1 cellular context compared by ENCODE assay signal in the genomic region with DNA sequence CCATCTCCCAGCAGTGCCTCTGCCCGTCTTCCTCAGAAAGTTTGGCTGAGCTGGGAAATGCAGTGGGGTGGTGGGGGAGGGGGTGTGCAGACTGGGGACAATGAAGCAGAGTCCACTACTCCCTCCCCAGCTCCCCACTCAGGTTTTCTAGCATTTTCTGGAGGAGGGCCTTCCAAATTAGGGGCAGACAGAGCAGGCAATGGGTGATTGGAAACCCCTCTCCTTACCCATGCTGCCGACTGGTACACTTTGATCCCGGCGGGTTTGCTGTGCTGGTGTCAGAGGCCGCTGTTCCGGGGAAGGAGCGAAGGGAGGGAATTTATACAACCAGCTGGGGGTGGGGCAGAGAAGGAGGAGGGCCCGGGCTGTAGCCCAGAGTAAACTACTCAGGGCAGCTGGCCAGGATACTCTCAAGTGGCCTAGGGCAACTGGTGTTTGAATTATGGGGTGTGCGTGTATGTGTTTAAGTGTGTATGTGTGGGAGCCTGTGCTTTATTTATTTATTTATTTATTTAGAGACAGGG.
TF ChIP-seq lines count a peak whose summit lies in the region.

A gene (minus strand): TSS at position 295 of the 524 bp plus-strand sequence. CDS start 64 bp downstream, at position 231.

TF ChIP-seq in HepG2, 621 proteins besides CTCF, POLR2A, EP300 and RAD21 (continued from another document and continues in another):
- TF ChIP-seq SUZ12 (IDR thresholded peaks at IDR 0.05; ENCODE audit: low read depth, low read length), result no peak
- TF ChIP-seq ZNF777 (CRISPR knock-in tag; IDR thresholded peaks at IDR 0.05), result no peak
- TF ChIP-seq, protein P1, sequence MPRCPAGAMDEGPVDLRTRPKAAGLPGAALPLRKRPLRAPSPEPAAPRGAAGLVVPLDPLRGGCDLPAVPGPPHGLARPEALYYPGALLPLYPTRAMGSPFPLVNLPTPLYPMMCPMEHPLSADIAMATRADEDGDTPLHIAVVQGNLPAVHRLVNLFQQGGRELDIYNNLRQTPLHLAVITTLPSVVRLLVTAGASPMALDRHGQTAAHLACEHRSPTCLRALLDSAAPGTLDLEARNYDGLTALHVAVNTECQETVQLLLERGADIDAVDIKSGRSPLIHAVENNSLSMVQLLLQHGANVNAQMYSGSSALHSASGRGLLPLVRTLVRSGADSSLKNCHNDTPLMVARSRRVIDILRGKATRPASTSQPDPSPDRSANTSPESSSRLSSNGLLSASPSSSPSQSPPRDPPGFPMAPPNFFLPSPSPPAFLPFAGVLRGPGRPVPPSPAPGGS (CRISPR knock-in tag; IDR thresholded peaks at IDR 0.05), result no peak
- TF ChIP-seq NCOA2 (CRISPR knock-in tag; IDR thresholded peaks at IDR 0.05), result no peak
- TF ChIP-seq MYNN (CRISPR knock-in tag; IDR thresholded peaks at IDR 0.05; ENCODE audit: low read depth), result no peak
- no peak for TF ChIP-seq NFIC (IDR thresholded peaks at IDR 0.05; ENCODE audit: low read length)
- TF ChIP-seq, protein P2, sequence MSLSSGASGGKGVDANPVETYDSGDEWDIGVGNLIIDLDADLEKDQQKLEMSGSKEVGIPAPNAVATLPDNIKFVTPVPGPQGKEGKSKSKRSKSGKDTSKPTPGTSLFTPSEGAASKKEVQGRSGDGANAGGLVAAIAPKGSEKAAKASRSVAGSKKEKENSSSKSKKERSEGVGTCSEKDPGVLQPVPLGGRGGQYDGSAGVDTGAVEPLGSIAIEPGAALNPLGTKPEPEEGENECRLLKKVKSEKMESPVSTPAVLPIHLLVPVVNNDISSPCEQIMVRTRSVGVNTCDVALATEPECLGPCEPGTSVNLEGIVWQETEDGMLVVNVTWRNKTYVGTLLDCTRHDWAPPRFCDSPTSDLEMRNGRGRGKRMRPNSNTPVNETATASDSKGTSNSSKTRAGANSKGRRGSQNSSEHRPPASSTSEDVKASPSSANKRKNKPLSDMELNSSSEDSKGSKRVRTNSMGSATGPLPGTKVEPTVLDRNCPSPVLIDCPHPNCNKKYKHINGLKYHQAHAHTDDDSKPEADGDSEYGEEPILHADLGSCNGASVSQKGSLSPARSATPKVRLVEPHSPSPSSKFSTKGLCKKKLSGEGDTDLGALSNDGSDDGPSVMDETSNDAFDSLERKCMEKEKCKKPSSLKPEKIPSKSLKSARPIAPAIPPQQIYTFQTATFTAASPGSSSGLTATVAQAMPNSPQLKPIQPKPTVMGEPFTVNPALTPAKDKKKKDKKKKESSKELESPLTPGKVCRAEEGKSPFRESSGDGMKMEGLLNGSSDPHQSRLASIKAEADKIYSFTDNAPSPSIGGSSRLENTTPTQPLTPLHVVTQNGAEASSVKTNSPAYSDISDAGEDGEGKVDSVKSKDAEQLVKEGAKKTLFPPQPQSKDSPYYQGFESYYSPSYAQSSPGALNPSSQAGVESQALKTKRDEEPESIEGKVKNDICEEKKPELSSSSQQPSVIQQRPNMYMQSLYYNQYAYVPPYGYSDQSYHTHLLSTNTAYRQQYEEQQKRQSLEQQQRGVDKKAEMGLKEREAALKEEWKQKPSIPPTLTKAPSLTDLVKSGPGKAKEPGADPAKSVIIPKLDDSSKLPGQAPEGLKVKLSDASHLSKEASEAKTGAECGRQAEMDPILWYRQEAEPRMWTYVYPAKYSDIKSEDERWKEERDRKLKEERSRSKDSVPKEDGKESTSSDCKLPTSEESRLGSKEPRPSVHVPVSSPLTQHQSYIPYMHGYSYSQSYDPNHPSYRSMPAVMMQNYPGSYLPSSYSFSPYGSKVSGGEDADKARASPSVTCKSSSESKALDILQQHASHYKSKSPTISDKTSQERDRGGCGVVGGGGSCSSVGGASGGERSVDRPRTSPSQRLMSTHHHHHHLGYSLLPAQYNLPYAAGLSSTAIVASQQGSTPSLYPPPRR (CRISPR knock-in tag; IDR thresholded peaks at IDR 0.05; ENCODE audit: borderline replicate concordance), result no peak
- TF ChIP-seq ZNF891 (CRISPR knock-in tag; IDR thresholded peaks at IDR 0.05), result no peak
- no peak for TF ChIP-seq RAD51 (IDR thresholded peaks at IDR 0.05; ENCODE audit: borderline replicate concordance)
- no peak for TF ChIP-seq SRSF9 (IDR thresholded peaks at IDR 0.05; ENCODE audit: borderline replicate concordance, insufficient read depth, low read depth, low read length, poor library complexity, severe bottlenecking)
- TF ChIP-seq, protein P3, sequence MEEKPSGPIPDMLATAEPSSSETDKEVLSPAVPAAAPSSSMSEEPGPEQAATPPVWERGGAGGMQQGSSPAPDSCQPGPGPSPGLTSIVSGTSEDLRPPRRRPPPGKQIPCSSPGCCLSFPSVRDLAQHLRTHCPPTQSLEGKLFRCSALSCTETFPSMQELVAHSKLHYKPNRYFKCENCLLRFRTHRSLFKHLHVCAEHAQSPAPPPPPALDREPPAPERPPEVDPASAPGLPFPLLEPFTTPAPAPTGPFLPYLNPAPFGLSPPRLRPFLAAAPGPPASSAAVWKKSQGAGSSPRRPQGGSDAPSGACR (CRISPR knock-in tag; IDR thresholded peaks at IDR 0.05), result no peak
- no peak; the same call in 1 of the 2 replicates for TF ChIP-seq TOPORS (CRISPR knock-in tag; IDR thresholded peaks at IDR 0.05)
- no peak; the same call in 1 of the 2 replicates for TF ChIP-seq ZFP90 (CRISPR knock-in tag; IDR thresholded peaks at IDR 0.05; ENCODE audit: borderline replicate concordance)
- TF ChIP-seq RXRB (CRISPR knock-in tag; IDR thresholded peaks at IDR 0.05; ENCODE audit: borderline replicate concordance), result peak; percentile 14; the same call in 1 of the 2 replicates
- peak; percentile 56 for TF ChIP-seq HNF4G (IDR thresholded peaks at IDR 0.05; ENCODE audit: borderline replicate concordance, low read depth, low read length)
- no peak; the same call in 1 of the 2 replicates for TF ChIP-seq HNF4G (CRISPR knock-in tag; IDR thresholded peaks at IDR 0.05; ENCODE audit: borderline replicate concordance, low read depth)
- no peak for TF ChIP-seq ZNF556 (CRISPR knock-in tag; IDR thresholded peaks at IDR 0.05; ENCODE audit: borderline replicate concordance)
- TF ChIP-seq, protein P4, sequence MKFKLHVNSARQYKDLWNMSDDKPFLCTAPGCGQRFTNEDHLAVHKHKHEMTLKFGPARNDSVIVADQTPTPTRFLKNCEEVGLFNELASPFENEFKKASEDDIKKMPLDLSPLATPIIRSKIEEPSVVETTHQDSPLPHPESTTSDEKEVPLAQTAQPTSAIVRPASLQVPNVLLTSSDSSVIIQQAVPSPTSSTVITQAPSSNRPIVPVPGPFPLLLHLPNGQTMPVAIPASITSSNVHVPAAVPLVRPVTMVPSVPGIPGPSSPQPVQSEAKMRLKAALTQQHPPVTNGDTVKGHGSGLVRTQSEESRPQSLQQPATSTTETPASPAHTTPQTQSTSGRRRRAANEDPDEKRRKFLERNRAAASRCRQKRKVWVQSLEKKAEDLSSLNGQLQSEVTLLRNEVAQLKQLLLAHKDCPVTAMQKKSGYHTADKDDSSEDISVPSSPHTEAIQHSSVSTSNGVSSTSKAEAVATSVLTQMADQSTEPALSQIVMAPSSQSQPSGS (CRISPR knock-in tag; IDR thresholded peaks at IDR 0.05), result no peak
- TF ChIP-seq GLI4 (CRISPR knock-in tag; IDR thresholded peaks at IDR 0.05; ENCODE audit: borderline replicate concordance), result no peak
- TF ChIP-seq SP140L (CRISPR knock-in tag; IDR thresholded peaks at IDR 0.05; ENCODE audit: borderline replicate concordance), result no peak
- no peak for TF ChIP-seq BORCS8-MEF2B (CRISPR knock-in tag; IDR thresholded peaks at IDR 0.05)
- no peak for TF ChIP-seq HDAC6 (IDR thresholded peaks at IDR 0.05; ENCODE audit: low read depth, low read length)
- TF ChIP-seq ZNF557 (CRISPR knock-in tag; IDR thresholded peaks at IDR 0.05), result no peak
- TF ChIP-seq ZFP41 (CRISPR knock-in tag; IDR thresholded peaks at IDR 0.05; ENCODE audit: borderline replicate concordance), result no peak
- TF ChIP-seq ZNF335 (CRISPR knock-in tag; IDR thresholded peaks at IDR 0.05), result no peak
- TF ChIP-seq DMAP1 (CRISPR knock-in tag; IDR thresholded peaks at IDR 0.05), result peak; percentile 42; the same call in 1 of the 2 replicates
- no peak for TF ChIP-seq SOX6 (IDR thresholded peaks at IDR 0.05)
- TF ChIP-seq SOX6 (CRISPR knock-in tag; IDR thresholded peaks at IDR 0.05), result 0 out of 2 replicates have a peak, but pooled peaks have one; percentile 15
- no peak for TF ChIP-seq ZFP36L1 (CRISPR knock-in tag; IDR thresholded peaks at IDR 0.05)
- TF ChIP-seq KDM6A (CRISPR knock-in tag; IDR thresholded peaks at IDR 0.05; ENCODE audit: low read depth), result no peak
- TF ChIP-seq ASH2L (IDR thresholded peaks at IDR 0.05; ENCODE audit: insufficient read length, low read depth, low read length), result peak; percentile 43
- TF ChIP-seq MEIS1 (CRISPR knock-in tag; IDR thresholded peaks at IDR 0.05; ENCODE audit: borderline replicate concordance), result no peak
- no peak for TF ChIP-seq ZNF83 (CRISPR knock-in tag; IDR thresholded peaks at IDR 0.05; ENCODE audit: borderline replicate concordance)
- TF ChIP-seq, protein P5, sequence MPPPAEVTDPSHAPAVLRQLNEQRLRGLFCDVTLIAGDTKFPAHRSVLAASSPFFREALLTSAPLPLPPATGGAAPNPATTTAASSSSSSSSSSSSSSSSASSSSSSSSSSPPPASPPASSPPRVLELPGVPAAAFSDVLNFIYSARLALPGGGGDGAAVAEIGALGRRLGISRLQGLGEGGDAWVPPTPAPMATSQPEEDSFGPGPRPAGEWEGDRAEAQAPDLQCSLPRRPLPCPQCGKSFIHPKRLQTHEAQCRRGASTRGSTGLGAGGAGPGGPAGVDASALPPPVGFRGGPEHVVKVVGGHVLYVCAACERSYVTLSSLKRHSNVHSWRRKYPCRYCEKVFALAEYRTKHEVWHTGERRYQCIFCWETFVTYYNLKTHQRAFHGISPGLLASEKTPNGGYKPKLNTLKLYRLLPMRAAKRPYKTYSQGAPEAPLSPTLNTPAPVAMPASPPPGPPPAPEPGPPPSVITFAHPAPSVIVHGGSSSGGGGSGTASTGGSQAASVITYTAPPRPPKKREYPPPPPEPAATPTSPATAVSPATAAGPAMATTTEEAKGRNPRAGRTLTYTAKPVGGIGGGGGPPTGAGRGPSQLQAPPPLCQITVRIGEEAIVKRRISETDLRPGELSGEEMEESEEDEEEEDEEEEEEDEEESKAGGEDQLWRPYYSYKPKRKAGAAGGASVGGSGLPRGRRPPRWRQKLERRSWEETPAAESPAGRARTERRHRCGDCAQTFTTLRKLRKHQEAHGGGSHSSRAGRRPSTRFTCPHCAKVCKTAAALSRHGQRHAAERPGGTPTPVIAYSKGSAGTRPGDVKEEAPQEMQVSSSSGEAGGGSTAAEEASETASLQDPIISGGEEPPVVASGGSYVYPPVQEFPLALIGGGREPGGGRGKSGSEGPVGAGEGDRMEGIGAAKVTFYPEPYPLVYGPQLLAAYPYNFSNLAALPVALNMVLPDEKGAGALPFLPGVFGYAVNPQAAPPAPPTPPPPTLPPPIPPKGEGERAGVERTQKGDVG (CRISPR knock-in tag; IDR thresholded peaks at IDR 0.05; ENCODE audit: borderline replicate concordance), result no peak
- TF ChIP-seq, protein P6, sequence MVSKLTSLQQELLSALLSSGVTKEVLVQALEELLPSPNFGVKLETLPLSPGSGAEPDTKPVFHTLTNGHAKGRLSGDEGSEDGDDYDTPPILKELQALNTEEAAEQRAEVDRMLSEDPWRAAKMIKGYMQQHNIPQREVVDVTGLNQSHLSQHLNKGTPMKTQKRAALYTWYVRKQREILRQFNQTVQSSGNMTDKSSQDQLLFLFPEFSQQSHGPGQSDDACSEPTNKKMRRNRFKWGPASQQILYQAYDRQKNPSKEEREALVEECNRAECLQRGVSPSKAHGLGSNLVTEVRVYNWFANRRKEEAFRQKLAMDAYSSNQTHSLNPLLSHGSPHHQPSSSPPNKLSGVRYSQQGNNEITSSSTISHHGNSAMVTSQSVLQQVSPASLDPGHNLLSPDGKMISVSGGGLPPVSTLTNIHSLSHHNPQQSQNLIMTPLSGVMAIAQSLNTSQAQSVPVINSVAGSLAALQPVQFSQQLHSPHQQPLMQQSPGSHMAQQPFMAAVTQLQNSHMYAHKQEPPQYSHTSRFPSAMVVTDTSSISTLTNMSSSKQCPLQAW (CRISPR knock-in tag; IDR thresholded peaks at IDR 0.05), result no peak
- no peak for TF ChIP-seq ZZZ3 (CRISPR knock-in tag; IDR thresholded peaks at IDR 0.05; ENCODE audit: borderline replicate concordance)
- TF ChIP-seq ZNF260 (CRISPR knock-in tag; IDR thresholded peaks at IDR 0.05; ENCODE audit: borderline replicate concordance, low read depth), result no peak
- no peak for TF ChIP-seq POLR2AphosphoS2 (IDR thresholded peaks at IDR 0.05; ENCODE audit: low read depth, low read length)
- TF ChIP-seq, protein P7, sequence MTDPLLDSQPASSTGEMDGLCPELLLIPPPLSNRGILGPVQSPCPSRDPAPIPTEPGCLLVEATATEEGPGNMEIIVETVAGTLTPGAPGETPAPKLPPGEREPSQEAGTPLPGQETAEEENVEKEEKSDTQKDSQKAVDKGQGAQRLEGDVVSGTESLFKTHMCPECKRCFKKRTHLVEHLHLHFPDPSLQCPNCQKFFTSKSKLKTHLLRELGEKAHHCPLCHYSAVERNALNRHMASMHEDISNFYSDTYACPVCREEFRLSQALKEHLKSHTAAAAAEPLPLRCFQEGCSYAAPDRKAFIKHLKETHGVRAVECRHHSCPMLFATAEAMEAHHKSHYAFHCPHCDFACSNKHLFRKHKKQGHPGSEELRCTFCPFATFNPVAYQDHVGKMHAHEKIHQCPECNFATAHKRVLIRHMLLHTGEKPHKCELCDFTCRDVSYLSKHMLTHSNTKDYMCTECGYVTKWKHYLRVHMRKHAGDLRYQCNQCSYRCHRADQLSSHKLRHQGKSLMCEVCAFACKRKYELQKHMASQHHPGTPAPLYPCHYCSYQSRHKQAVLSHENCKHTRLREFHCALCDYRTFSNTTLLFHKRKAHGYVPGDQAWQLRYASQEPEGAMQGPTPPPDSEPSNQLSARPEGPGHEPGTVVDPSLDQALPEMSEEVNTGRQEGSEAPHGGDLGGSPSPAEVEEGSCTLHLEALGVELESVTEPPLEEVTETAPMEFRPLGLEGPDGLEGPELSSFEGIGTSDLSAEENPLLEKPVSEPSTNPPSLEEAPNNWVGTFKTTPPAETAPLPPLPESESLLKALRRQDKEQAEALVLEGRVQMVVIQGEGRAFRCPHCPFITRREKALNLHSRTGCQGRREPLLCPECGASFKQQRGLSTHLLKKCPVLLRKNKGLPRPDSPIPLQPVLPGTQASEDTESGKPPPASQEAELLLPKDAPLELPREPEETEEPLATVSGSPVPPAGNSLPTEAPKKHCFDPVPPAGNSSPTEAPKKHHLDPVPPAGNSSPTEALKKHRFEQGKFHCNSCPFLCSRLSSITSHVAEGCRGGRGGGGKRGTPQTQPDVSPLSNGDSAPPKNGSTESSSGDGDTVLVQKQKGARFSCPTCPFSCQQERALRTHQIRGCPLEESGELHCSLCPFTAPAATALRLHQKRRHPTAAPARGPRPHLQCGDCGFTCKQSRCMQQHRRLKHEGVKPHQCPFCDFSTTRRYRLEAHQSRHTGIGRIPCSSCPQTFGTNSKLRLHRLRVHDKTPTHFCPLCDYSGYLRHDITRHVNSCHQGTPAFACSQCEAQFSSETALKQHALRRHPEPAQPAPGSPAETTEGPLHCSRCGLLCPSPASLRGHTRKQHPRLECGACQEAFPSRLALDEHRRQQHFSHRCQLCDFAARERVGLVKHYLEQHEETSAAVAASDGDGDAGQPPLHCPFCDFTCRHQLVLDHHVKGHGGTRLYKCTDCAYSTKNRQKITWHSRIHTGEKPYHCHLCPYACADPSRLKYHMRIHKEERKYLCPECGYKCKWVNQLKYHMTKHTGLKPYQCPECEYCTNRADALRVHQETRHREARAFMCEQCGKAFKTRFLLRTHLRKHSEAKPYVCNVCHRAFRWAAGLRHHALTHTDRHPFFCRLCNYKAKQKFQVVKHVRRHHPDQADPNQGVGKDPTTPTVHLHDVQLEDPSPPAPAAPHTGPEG (CRISPR knock-in tag; IDR thresholded peaks at IDR 0.05), result peak; percentile 52; the same call in 1 of the 2 replicates
